In the genomic region with DNA sequence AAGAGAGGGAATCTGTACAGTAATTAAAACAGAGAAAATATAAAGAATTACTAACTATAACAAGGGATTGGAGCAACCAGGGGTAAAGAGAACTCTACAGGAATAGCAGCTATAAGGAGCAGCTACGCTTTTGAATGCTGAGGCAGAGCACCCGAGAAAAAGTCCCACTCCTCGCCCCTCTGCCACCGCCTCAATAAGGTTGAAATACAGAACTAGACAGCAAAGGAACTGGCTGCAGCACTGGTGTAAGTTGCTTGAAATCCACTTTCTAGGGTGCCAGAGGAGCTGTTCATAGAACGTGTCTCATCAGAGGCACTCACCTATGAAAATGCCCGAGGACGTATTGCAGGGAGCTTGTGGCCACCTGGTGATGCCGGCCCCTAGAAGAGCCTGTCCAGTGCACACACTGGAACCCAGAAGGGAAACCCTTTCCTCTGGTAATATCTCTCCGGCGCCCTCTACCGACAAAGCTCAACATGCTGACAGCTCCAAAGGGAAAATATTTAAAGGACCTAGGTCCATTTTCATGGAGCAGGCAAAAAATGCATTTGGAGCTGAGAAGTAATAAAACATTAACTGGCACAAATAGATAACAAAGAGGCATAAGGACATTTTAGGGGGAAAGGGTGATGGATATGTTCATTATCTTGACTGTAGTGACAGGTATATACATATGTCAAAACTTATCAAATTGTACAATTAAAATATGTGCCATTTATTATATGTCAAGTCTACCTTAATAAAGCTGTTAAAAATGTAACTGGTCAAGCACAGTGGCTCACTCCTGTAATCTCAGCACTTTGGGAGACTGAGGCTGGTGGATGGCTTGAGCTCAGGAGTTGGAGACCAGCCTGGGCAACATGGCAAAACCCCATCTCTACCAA, we compare ENCODE assay signal across 8 cellular contexts.
DNase-seq lines count a peak whose midpoint lies in the region; ATAC-seq, FAIRE-seq and TF ChIP-seq lines count a peak whose summit lies in the region.

No MANE protein-coding gene starts in this region.

- no peak overlapping the region for H3K4me3 Mint-ChIP-seq in CD8-positive, alpha-beta memory T cell

- H3K9me3 Mint-ChIP-seq in CD8-positive, alpha-beta memory T cell: no peaks in the 10 kb centered on the region

- H3K9ac ChIP-seq in KMS-11: no peak overlapping the region
- no peak overlapping the region for H3K9ac ChIP-seq in HepG2 (ENCODE audit: insufficient read depth, low read depth, low read length)

- H3K27ac Mint-ChIP-seq in CD8-positive, alpha-beta memory T cell: no peak overlapping the region

- H3K36me3 ChIP-seq in KMS-11 (ENCODE audit: insufficient read depth): no peaks in the 10 kb centered on the region
- H3K36me3 ChIP-seq in HepG2 (replicated peaks in 1 of 2; ENCODE audit: control insufficient read depth in 1 of 2, insufficient read depth in 2 of 2, low read length in 2 of 2): no peaks in the 10 kb centered on the region
- no peaks in the 10 kb centered on the region for H3K36me3 ChIP-seq in CD8-positive, alpha-beta memory T cell (ENCODE audit: insufficient read depth, low read length)

- no peak for TF ChIP-seq POLR2A in HepG2 (IDR thresholded peaks at IDR 0.05; ENCODE audit: insufficient read depth in 1 of 2, low read depth in 2 of 2, low read length in 2 of 2)

- intact Hi-C loops in HepG2 (cut with micrococcal nuclease; ENCODE audit: unreplicated experiment): loop anchor here (1.0 to 5.0 kb wide), 3 partner anchors 36 to 113 kb away; no protein-coding TSS in a partner anchor

- CTCF ChIA-PET in HepG2 (lab: Yijun Ruan, JAX; ENCODE audit: low intra/inter-chr PET ratio, low total read pairs): interaction anchor here (1.1 to 1.2 kb wide), 2 partner anchors 12 to 113 kb away, joined by 3 to 5 read pairs; no protein-coding TSS in a partner anchor
- CTCF ChIA-PET in CD8-positive, alpha-beta memory T cell (lab: Charles Lee): no interaction called here

- no peak for TF ChIP-seq EP300 in HepG2 (IDR thresholded peaks at IDR 0.05; ENCODE audit: low read depth in 2 of 2, low read length in 2 of 2)
- no peak for TF ChIP-seq EP300 in HepG2 (CRISPR knock-in tag; IDR thresholded peaks at IDR 0.05; ENCODE audit: borderline replicate concordance)

- no peaks in the 10 kb centered on the region for H3K9me3 ChIP-seq in HepG2 (ENCODE audit: low read length)
- H3K9me3 ChIP-seq in CD8-positive, alpha-beta memory T cell (ENCODE audit: low read length): no peaks in the 10 kb centered on the region

- H2AFZ ChIP-seq in KMS-11 (ENCODE audit: low read depth) (no peak overlapping the region), HepG2 (ENCODE audit: low read length) (no peak overlapping the region)

- H4K20me1 ChIP-seq in KMS-11 (ENCODE audit: insufficient read depth): no peaks in the 10 kb centered on the region
- no peaks in the 10 kb centered on the region for H4K20me1 ChIP-seq in HepG2 (ENCODE audit: insufficient read depth, low read length)

- peak; percentile 18; the same call in 1 of the 2 replicates for TF ChIP-seq RAD21 in HepG2 (CRISPR knock-in tag; IDR thresholded peaks at IDR 0.05)

- no peaks in the 10 kb centered on the region for H3K36me3 Mint-ChIP-seq in CD8-positive, alpha-beta memory T cell

- in situ Hi-C loops in HepG2 (cut with HindIII; ENCODE audit: extremely low pct_ligation_motif_present, low pct_unique_long_range_greater_than_20kb): no loop called here

- FAIRE-seq in HepG2 (lab: Jason Lieb, UNC): peak; percentile 68

- H3K4me2 ChIP-seq in KMS-11 (no peak overlapping the region), HepG2 (ENCODE audit: low read depth, low read length) (peak overlapping the region; percentile 4; the same call in 1 of the 2 replicates)

- H3K27me3 ChIP-seq in KMS-11 (ENCODE audit: insufficient read depth, low read depth): no peaks in the 10 kb centered on the region
- H3K27me3 ChIP-seq in HepG2 (ENCODE audit: control insufficient read depth in 1 of 2, insufficient read depth in 2 of 2, low read length in 2 of 2): no peaks in the 10 kb centered on the region
- no peaks in the 10 kb centered on the region for H3K27me3 ChIP-seq in CD8-positive, alpha-beta memory T cell (ENCODE audit: insufficient read depth, low read length, poor library complexity, severe bottlenecking)

- BruUV-seq in HepG2 (replicated peaks; lab: Mats Ljungman, UMichigan): no TSS peak

- H3K4me1 Mint-ChIP-seq in CD8-positive, alpha-beta memory T cell: no peaks in the 10 kb centered on the region

- WGBS in HepG2 (ENCODE audit: low lambda C conversion rate): 58% methylated on average over 10 of the region's 11 CpGs

- peaks cover 1 to 28% of the 10 kb centered on the region in 2 donors for H3K27me3 Mint-ChIP-seq in CD8-positive, alpha-beta memory T cell

- peak; percentile 85 for ATAC-seq in GM19438 (IDR thresholded peaks at IDR 0.05; ENCODE audit: low read depth, unreplicated experiment)
- peak; percentile 92 for ATAC-seq in HepG2

- H3K4me3 ChIP-seq in KMS-11 (IDR thresholded peaks at IDR 0.05; ENCODE audit: insufficient read depth, low read depth, low read length) (no peak overlapping the region), HepG2 (replicated peaks in 1 of 3; ENCODE audit: insufficient read depth in 1 of 3, low read depth in 2 of 3, low read length in 3 of 3) (no peak overlapping the region)
- no peak overlapping the region for H3K4me3 ChIP-seq in CD8-positive, alpha-beta memory T cell (ENCODE audit: low read length)

- POLR2A ChIA-PET in HepG2 (lab: Yijun Ruan, JAX): interaction anchor here (0.7 to 1.5 kb wide), 3 partner anchors 36 to 61 kb away, joined by 4 to 9 read pairs (median 5); no protein-coding TSS in a partner anchor
- POLR2A ChIA-PET in CD8-positive, alpha-beta memory T cell (lab: Charles Lee): no interaction called here

- DNase-seq in DMS79 treated with DMSO at 0.1 percent for 48 hours (lab: John Stamatoyannopoulos, UW): peak; percentile 51
- DNase-seq in SK-N-DZ (ENCODE audit: low spot score): peak; percentile 64
- peak; percentile 58 for DNase-seq in cerebellar cortex (ENCODE audit: low spot score)
- DNase-seq in HepG2 (ENCODE audit: low spot score): peak; percentile 63
- DNase-seq in stromal cell of bone marrow (ENCODE audit: low read depth): peak; percentile 54
- no peak for DNase-seq in CD8-positive, alpha-beta memory T cell

- no peak overlapping the region for H3K27ac ChIP-seq in KMS-11
- H3K27ac ChIP-seq in HepG2 (ENCODE audit: extremely low read length, insufficient read depth, low read length): no peak overlapping the region
- H3K27ac ChIP-seq in CD8-positive, alpha-beta memory T cell (ENCODE audit: low read depth, low read length): no peak overlapping the region

- H3K79me2 ChIP-seq in KMS-11 (ENCODE audit: insufficient read depth, low read depth) (no peaks in the 10 kb centered on the region), HepG2 (ENCODE audit: insufficient read depth, low read length) (no peaks in the 10 kb centered on the region)

- peak; percentile 78 for TF ChIP-seq CTCF in KMS-11 (conservative IDR thresholded peaks at IDR 0.05; ENCODE audit: low read depth, low read length)
- TF ChIP-seq CTCF in HepG2 (CRISPR knock-in tag; IDR thresholded peaks at IDR 0.05): peak; percentile 71

- no peaks in the 10 kb centered on the region for H3K4me1 ChIP-seq in KMS-11 (ENCODE audit: low read depth, poor library complexity, severe bottlenecking)
- peaks cover 10% of the 10 kb centered on the region for H3K4me1 ChIP-seq in HepG2 (ENCODE audit: insufficient read depth, low read length)
- no peaks in the 10 kb centered on the region for H3K4me1 ChIP-seq in CD8-positive, alpha-beta memory T cell (ENCODE audit: insufficient read depth, low read length)

TF ChIP-seq in HepG2, 621 proteins besides CTCF, POLR2A, EP300 and RAD21:
- TF ChIP-seq STAG1 (CRISPR knock-in tag; IDR thresholded peaks at IDR 0.05) (peak; percentile 57), FOXC1 (CRISPR knock-in tag; IDR thresholded peaks at IDR 0.05; ENCODE audit: borderline replicate concordance) (no peak), MED1 (CRISPR knock-in tag; IDR thresholded peaks at IDR 0.05) (0 out of 2 replicates have a peak, but pooled peaks have one; percentile 28), MAFK (conservative IDR thresholded peaks at IDR 0.05 in 1 of 2, IDR thresholded peaks at IDR 0.05 in 1 of 2; ENCODE audit: low read length in 2 of 2) (0 out of 4 replicates have a peak, but pooled peaks of 1 of the 2 experiments have one; percentile 5), SMC3 (IDR thresholded peaks at IDR 0.05; ENCODE audit: low read length) (peak; percentile 79; the same call in 1 of the 2 replicates), ZNF644 (CRISPR knock-in tag; IDR thresholded peaks at IDR 0.05; ENCODE audit: low read depth) (0 out of 2 replicates have a peak, but pooled peaks have one; percentile 25), POGZ (CRISPR knock-in tag; IDR thresholded peaks at IDR 0.05) (peak; percentile 38; the same call in 1 of the 2 replicates), SP5 (CRISPR knock-in tag; IDR thresholded peaks at IDR 0.05; ENCODE audit: borderline replicate concordance, low read depth) (no peak), ZMYM4 (CRISPR knock-in tag; IDR thresholded peaks at IDR 0.05) (peak; percentile 80), ZBTB42 (CRISPR knock-in tag; IDR thresholded peaks at IDR 0.05) (no peak)
- TF ChIP-seq, protein P1, sequence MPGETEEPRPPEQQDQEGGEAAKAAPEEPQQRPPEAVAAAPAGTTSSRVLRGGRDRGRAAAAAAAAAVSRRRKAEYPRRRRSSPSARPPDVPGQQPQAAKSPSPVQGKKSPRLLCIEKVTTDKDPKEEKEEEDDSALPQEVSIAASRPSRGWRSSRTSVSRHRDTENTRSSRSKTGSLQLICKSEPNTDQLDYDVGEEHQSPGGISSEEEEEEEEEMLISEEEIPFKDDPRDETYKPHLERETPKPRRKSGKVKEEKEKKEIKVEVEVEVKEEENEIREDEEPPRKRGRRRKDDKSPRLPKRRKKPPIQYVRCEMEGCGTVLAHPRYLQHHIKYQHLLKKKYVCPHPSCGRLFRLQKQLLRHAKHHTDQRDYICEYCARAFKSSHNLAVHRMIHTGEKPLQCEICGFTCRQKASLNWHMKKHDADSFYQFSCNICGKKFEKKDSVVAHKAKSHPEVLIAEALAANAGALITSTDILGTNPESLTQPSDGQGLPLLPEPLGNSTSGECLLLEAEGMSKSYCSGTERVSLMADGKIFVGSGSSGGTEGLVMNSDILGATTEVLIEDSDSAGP (CRISPR knock-in tag; IDR thresholded peaks at IDR 0.05; ENCODE audit: borderline replicate concordance): peak; percentile 74

Comparison
In these comparisons a context has a peak if more than half of its experiments do, and no peak if none do; other contexts are left out.
1. DNase-seq: peak in DMS79 treated with DMSO at 0.1 percent for 48 hours (single experiment), SK-N-DZ (single experiment), cerebellar cortex (single experiment), HepG2 (single experiment) and stromal cell of bone marrow (single experiment); none in CD8-positive, alpha-beta memory T cell (0 of 5).